ENCODE assay signal across 8 cellular contexts in genomic region chr14:73457935-73458218, GRCh38. TPM values are rescaled to one million over a fixed set of nuclear protein-coding genes. Genes with fewer than 3 reads are reported as not detected.
DNase-seq lines count a peak whose midpoint lies in the region; ATAC-seq and TF ChIP-seq lines count a peak whose summit lies in the region.

No MANE protein-coding gene starts in this region.

- TF ChIP-seq POLR2A in NB4 (IDR thresholded peaks at IDR 0.05; ENCODE audit: extremely low read depth, insufficient read length) = no peak

- H3K36me3 Mint-ChIP-seq in T-helper 1 cell treated with Interleukin-12 subunit alpha and Interleukin-12 subunit beta and Interleukin-4 antibody, amounts not matched to agents 30 μg/mL and 1 μg/mL, for 36 hours (ENCODE audit: low read depth) = no peaks in the 10 kb centered on the region

- ATAC-seq in GM19328 (IDR thresholded peaks at IDR 0.05; ENCODE audit: unreplicated experiment) (no peak), GM18870 (IDR thresholded peaks at IDR 0.05; ENCODE audit: unreplicated experiment) (no peak)

- no peak for TF ChIP-seq CTCF in NB4 (IDR thresholded peaks at IDR 0.05; ENCODE audit: low read depth, low read length)

- H3K4me1 ChIP-seq in mononuclear cell (ENCODE audit: insufficient read depth, low read length) = peaks cover 67% of the 10 kb centered on the region

- H3K9me3 ChIP-seq in mononuclear cell (ENCODE audit: low read depth, low read length) = no peaks in the 10 kb centered on the region

- H3K27me3 ChIP-seq in mononuclear cell (ENCODE audit: insufficient read depth, low read length) = no peaks in the 10 kb centered on the region

- peak overlapping the region; percentile 92 for H3K4me3 Mint-ChIP-seq in T-helper 1 cell treated with Interleukin-12 subunit alpha and Interleukin-12 subunit beta and Interleukin-4 antibody, amounts not matched to agents 30 μg/mL and 1 μg/mL, for 36 hours

- H3K4me1 Mint-ChIP-seq in T-helper 1 cell treated with Interleukin-12 subunit alpha and Interleukin-12 subunit beta and Interleukin-4 antibody, amounts not matched to agents 30 μg/mL and 1 μg/mL, for 36 hours (ENCODE audit: low read depth) = peaks cover 30% of the 10 kb centered on the region

- H3K27ac Mint-ChIP-seq in T-helper 1 cell treated with Interleukin-12 subunit alpha and Interleukin-12 subunit beta and Interleukin-4 antibody, amounts not matched to agents 30 μg/mL and 1 μg/mL, for 36 hours = peak overlapping the region; percentile 78

- H3K27ac ChIP-seq in cingulate gyrus (ENCODE audit: low read depth, low read length) = peak overlapping the region; percentile 80

- no peak for DNase-seq in T-helper 1 cell
- no peak for DNase-seq in NB4 (ENCODE audit: low read depth)
- no peak for DNase-seq in HCEC 1CT

- H3K27me3 Mint-ChIP-seq in T-helper 1 cell treated with Interleukin-12 subunit alpha and Interleukin-12 subunit beta and Interleukin-4 antibody, amounts not matched to agents 30 μg/mL and 1 μg/mL, for 36 hours (ENCODE audit: low read depth) = no peaks in the 10 kb centered on the region

- no peaks in the 10 kb centered on the region for H3K9me3 Mint-ChIP-seq in T-helper 1 cell treated with Interleukin-12 subunit alpha and Interleukin-12 subunit beta and Interleukin-4 antibody, amounts not matched to agents 30 μg/mL and 1 μg/mL, for 36 hours

- H3K4me3 ChIP-seq in NB4 (ENCODE audit: low read depth, low read length) (peak overlapping the region; percentile 75), mononuclear cell (ENCODE audit: low read length) (peak overlapping the region; percentile 89)

RNA-seq across cellular contexts. Expression of gene NUMB, which starts 0.5 kb away (rescaled TPM):
- 41.1 TPM for total RNA-seq in mononuclear cell

RNA-seq across cellular contexts. Expression of gene RIOX1, which starts 32.9 kb away (rescaled TPM):
- 32.2 TPM for total RNA-seq in mononuclear cell
